ENCODE assay signal across 34 cellular contexts in the genomic region with DNA sequence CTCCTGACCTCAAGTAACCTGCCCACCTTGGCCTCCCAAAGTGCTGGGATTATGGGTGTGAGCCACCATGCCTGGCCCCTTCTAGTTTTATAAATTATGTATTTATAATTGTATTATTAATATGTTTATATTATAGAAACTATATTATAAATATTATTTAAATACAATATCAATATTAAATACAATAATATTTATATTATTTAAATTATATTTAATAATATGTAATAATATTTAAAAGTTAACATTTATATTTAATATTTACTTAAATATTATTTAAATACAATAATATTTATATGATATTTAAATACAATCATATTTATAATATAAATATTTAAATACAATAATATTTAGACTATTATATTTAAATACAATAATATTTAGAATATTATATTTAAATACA. TPM values are rescaled to one million over a fixed set of nuclear protein-coding genes. Genes with fewer than 3 reads are reported as not detected.
"Had no signal": no experiment of that assay in that cellular context is flagged by ENCODE, and none has a peak within 500 bp of the region (broad histone marks: within the 10 kb centered on the region; RNA-seq: fewer than 3 reads in every experiment).

No MANE protein-coding gene starts in this region.

- H3K9me3 ChIP-seq: neutrophil, testis, thyroid gland had no signal

- H3K4me1 ChIP-seq: left lung, neural progenitor cell, right atrium auricular region, testis, thyroid gland, transverse colon, upper lobe of left lung, vagina had no signal

- DNase-seq: hippocampal formation; left colon; left lung; mesendoderm; naive B cell; natural killer cell; nephron progenitor cell; occipital lobe; right lobe of liver; stimulated activated CD4-positive, alpha-beta T cell treated with anti-CD3 and anti-CD28 coated beads, Interleukin-12 subunit alpha, Interleukin-12 subunit beta, amount 100 ng/mL, for 4 hours; stimulated activated CD4-positive, alpha-beta T cell treated with anti-CD3 and anti-CD28 coated beads, Interleukin-15, amount 100 ng/mL, for 24 hours; stimulated activated CD4-positive, alpha-beta T cell treated with anti-CD3 and anti-CD28 coated beads, Interleukin-2, amount 100 ng/mL, for 24 hours; stimulated activated CD4-positive, alpha-beta T cell treated with anti-CD3 and anti-CD28 coated beads, Interleukin-4, amount 100 ng/mL, for 1 hour; stimulated activated naive B cell treated with anti-CD40 and anti-IgM and Interleukin-4, amounts not matched to agents 10 μg/mL and 1 μg/mL and 100 μg/mL, for 72 hours; stimulated activated naive CD8-positive, alpha-beta T cell treated with anti-CD3 and anti-CD28 coated beads, Interleukin-15, Interleukin-2, amounts not matched to agents 100 U/mL and 50 U/mL, for 24 hours; stomach; testis; thyroid gland; transverse colon; upper lobe of left lung had no signal

- ATAC-seq: left colon; left lung; natural killer cell; stimulated activated naive B cell treated with anti-CD40 and anti-IgM and Interleukin-4, amounts not matched to agents 10 μg/mL and 1 μg/mL and 100 μg/mL, for 72 hours; stimulated activated naive CD8-positive, alpha-beta T cell treated with anti-CD3 and anti-CD28 coated beads, Interleukin-15, Interleukin-2, amounts not matched to agents 100 U/mL and 50 U/mL, for 24 hours had no signal

- H3K27me3 ChIP-seq: left lung, neural progenitor cell, neutrophil, right atrium auricular region, right lobe of liver, stomach, testis, thyroid gland, upper lobe of left lung, vagina had no signal

- H3K4me3 ChIP-seq: left lung, lung, neural progenitor cell, right atrium auricular region, stomach, testis, thyroid gland, transverse colon, upper lobe of left lung, vagina had no signal

- H3K27ac ChIP-seq: left lung, neural progenitor cell, neutrophil, right atrium auricular region, stomach, testis, thyroid gland, transverse colon, upper lobe of left lung, vagina had no signal

- FAIRE-seq: keratinocyte had no signal

- H3K36me3 ChIP-seq: left lung, neural progenitor cell, neutrophil, right atrium auricular region, right lobe of liver, stomach, thyroid gland, transverse colon, upper lobe of left lung, vagina had no signal

RNA-seq across cellular contexts. Expression of gene SDR9C7, which starts 20.0 kb away (rescaled TPM):
- total RNA-seq: left colon, left lung, liver, lung, mononuclear cell, osteocyte, progenitor cell of endocrine pancreas, pulmonary artery endothelial cell, renal cortical epithelial cell, right lobe of liver, skeletal muscle tissue, stomach, thyroid gland, transverse colon, upper lobe of left lung, urinary bladder had no signal
- polyA plus RNA-seq: liver, lung had no signal
